Comparison of ENCODE assay signal across 19 cellular contexts in genomic region chr16:11211061-11211976, GRCh38. TPM values are rescaled to one million over a fixed set of nuclear protein-coding genes. Genes with fewer than 3 reads are reported as not detected.
DNase-seq lines count a peak whose midpoint lies in the region; TF ChIP-seq lines count a peak whose summit lies in the region.
"Had no signal": no experiment of that assay in that cellular context is flagged by ENCODE, and none has a peak within 500 bp of the region (broad histone marks: within the 10 kb centered on the region; RNA-seq: fewer than 3 reads in every experiment).

No MANE protein-coding gene starts in this region.

- no peaks in the 10 kb centered on the region for H4K20me1 ChIP-seq in H9 (ENCODE audit: control insufficient read depth, insufficient read depth, insufficient read length)

- peaks cover 2% of the 10 kb centered on the region for H3K9me3 ChIP-seq in H9 (ENCODE audit: control insufficient read depth, low read depth, low read length)
- no peaks in the 10 kb centered on the region for H3K9me3 ChIP-seq in SJCRH30 (replicated peaks)
- H3K9me3 ChIP-seq: adrenal gland had no signal

- no peak overlapping the region for H2BK120ac ChIP-seq in H9 (ENCODE audit: low read depth, low read length, poor library complexity, severe bottlenecking)

- no peak overlapping the region for H3T11ph ChIP-seq in H9 (ENCODE audit: low read length)

- H3K23ac ChIP-seq in H9 (ENCODE audit: insufficient read length, low read depth, low read length): no peak overlapping the region

- TF ChIP-seq CTCF in H9 (conservative IDR thresholded peaks at IDR 0.05): peak; percentile 20; the same call in 2 of the 3 replicates
- TF ChIP-seq CTCF in brain microvascular endothelial cell (IDR thresholded peaks at IDR 0.05; ENCODE audit: low read depth, low read length, missing control alignments): peak; percentile 29
- no peak for TF ChIP-seq CTCF in nephron (IDR thresholded peaks at IDR 0.05; ENCODE audit: unreplicated experiment in 3 of 3)

- no peak overlapping the region for H2BK5ac ChIP-seq in H9 (ENCODE audit: insufficient read length, low read length)

- H3K56ac ChIP-seq in H9 (ENCODE audit: insufficient read length, low read depth, low read length): no peak overlapping the region

- no peak overlapping the region for H3K4me2 ChIP-seq in H9 (ENCODE audit: insufficient read depth, insufficient read length, low read length)

- no peaks in the 10 kb centered on the region for H3K79me2 ChIP-seq in H9 (ENCODE audit: insufficient read depth, low read length)

- H3K4me3 Mint-ChIP-seq in T-helper 2 cell treated with Interferon-gamma antibody and Interleukin-4, amounts not matched to agents 5 μg/mL and 100 μg/mL, for 36 hours: no peak overlapping the region
- H3K4me3 Mint-ChIP-seq in H9 (no peak overlapping the region), nephron (peak overlapping the region in 2 of 3 experiments; percentile 32 to 36)

- DNase-seq in T-helper 2 cell treated with Interferon-gamma antibody and Interleukin-4, amounts not matched to agents 5 μg/mL and 100 μg/mL, for 36 hours (ENCODE audit: low spot score): no peak
- DNase-seq in T-helper 2 cell: no peak
- DNase-seq in H9: peak; percentile 61
- no peak for DNase-seq in brain microvascular endothelial cell
- no peak for DNase-seq in NAMALWA (ENCODE audit: low spot score)
- DNase-seq in RKO (ENCODE audit: low spot score): no peak
- no peak for DNase-seq in SJCRH30
- DNase-seq: activated CD4-positive, CD25-positive, alpha-beta regulatory T cell; activated effector memory CD4-positive, alpha-beta T cell treated with Interleukin-2 at 50 U/mL for 16 hours; adrenal gland; C1 segment of cervical spinal cord; dorsolateral prefrontal cortex; KBM-7; NCI-H2081 had no signal

- H3K79me1 ChIP-seq in H9 (ENCODE audit: insufficient read depth, low read depth, low read length, poor library complexity, severe bottlenecking): no peaks in the 10 kb centered on the region

- H3K4me1 Mint-ChIP-seq in T-helper 2 cell treated with Interferon-gamma antibody and Interleukin-4, amounts not matched to agents 5 μg/mL and 100 μg/mL, for 36 hours (ENCODE audit: low read depth): peaks cover 11% of the 10 kb centered on the region
- H3K4me1 Mint-ChIP-seq in H9 (no peaks in the 10 kb centered on the region), nephron (peaks cover 20% of the 10 kb centered on the region)

- no peak overlapping the region for H3K4ac ChIP-seq in H9 (ENCODE audit: low read depth, low read length)

- H4K8ac ChIP-seq in H9 (replicated peaks; ENCODE audit: insufficient read length, low read depth, low read length): no peak overlapping the region

- H3K27ac ChIP-seq in H9 (ENCODE audit: insufficient read length, low read depth, low read length) (no peak overlapping the region), brain microvascular endothelial cell (no peak overlapping the region), SJCRH30 (no peak overlapping the region)
- H3K27ac ChIP-seq: adrenal gland, dorsolateral prefrontal cortex had no signal

- no peak overlapping the region for H2AFZ ChIP-seq in H9 (ENCODE audit: low read length)

- no peak overlapping the region for H2AK5ac ChIP-seq in H9 (ENCODE audit: insufficient read length, low read length)

- H3K27me3 ChIP-seq in H9 (ENCODE audit: insufficient read depth, low read length) (no peaks in the 10 kb centered on the region), brain microvascular endothelial cell (replicated peaks) (no peaks in the 10 kb centered on the region), SJCRH30 (no peaks in the 10 kb centered on the region)
- H3K27me3 ChIP-seq: adrenal gland had no signal

- H3K4me1 ChIP-seq in H9 (ENCODE audit: insufficient read depth, low read length) (no peaks in the 10 kb centered on the region), SJCRH30 (peaks cover 11% of the 10 kb centered on the region)
- H3K4me1 ChIP-seq: adrenal gland had no signal

- H3K23me2 ChIP-seq in H9 (ENCODE audit: insufficient read length, low read depth, low read length, poor library complexity, severe bottlenecking): no peaks in the 10 kb centered on the region

- no peak overlapping the region for H2BK20ac ChIP-seq in H9 (ENCODE audit: low read depth, low read length, poor library complexity, severe bottlenecking)

- peaks cover 8% of the 10 kb centered on the region for H3K9me3 Mint-ChIP-seq in T-helper 2 cell treated with Interferon-gamma antibody and Interleukin-4, amounts not matched to agents 5 μg/mL and 100 μg/mL, for 36 hours
- peaks cover 7% of the 10 kb centered on the region in 2 experiments for H3K9me3 Mint-ChIP-seq in H9
- peaks cover 6% of the 10 kb centered on the region for H3K9me3 Mint-ChIP-seq in nephron

- no peak overlapping the region for H3K9ac ChIP-seq in H9 (ENCODE audit: extremely low read depth, insufficient read length, low read length)

- in situ Hi-C loops in brain microvascular endothelial cell (cut with HindIII; ENCODE audit: low pct_ligation_motif_present, low sequenced_read_pairs): no loop called here

- H3K36me3 ChIP-seq in brain microvascular endothelial cell (replicated peaks): no peaks in the 10 kb centered on the region
- no peaks in the 10 kb centered on the region for H3K36me3 ChIP-seq in SJCRH30
- H3K36me3 ChIP-seq: adrenal gland had no signal

- no peak overlapping the region for H3K18ac ChIP-seq in H9 (ENCODE audit: insufficient read length, low read depth, low read length)

- no peak overlapping the region for H4K91ac ChIP-seq in H9 (ENCODE audit: insufficient read length, low read depth, low read length)

- peak overlapping the region; percentile 65 for H3K27ac Mint-ChIP-seq in T-helper 2 cell treated with Interferon-gamma antibody and Interleukin-4, amounts not matched to agents 5 μg/mL and 100 μg/mL, for 36 hours
- H3K27ac Mint-ChIP-seq in H9 (peak overlapping the region in 1 of 3 experiments; percentile 82; a peak in 1 of 7 replicates), nephron (peak overlapping the region; percentile 63 to 94 (median 81))

- WGBS in H9 (ENCODE audit: extremely low coverage, insufficient read length, low lambda C conversion rate): no CpG with 5 or more reads among the region's 16 CpGs

- H3K27me3 Mint-ChIP-seq in T-helper 2 cell treated with Interferon-gamma antibody and Interleukin-4, amounts not matched to agents 5 μg/mL and 100 μg/mL, for 36 hours (ENCODE audit: low read depth): no peaks in the 10 kb centered on the region
- peaks cover 2% of the 10 kb centered on the region for H3K27me3 Mint-ChIP-seq in H9 (ENCODE audit: low read depth)
- H3K27me3 Mint-ChIP-seq in nephron (ENCODE audit: low read depth): peaks cover 3% of the 10 kb centered on the region

- no peak overlapping the region for H2BK15ac ChIP-seq in H9 (ENCODE audit: low read depth, low read length)

- no peak overlapping the region for H4K5ac ChIP-seq in H9 (ENCODE audit: insufficient read length, low read depth, low read length)

- H2BK12ac ChIP-seq in H9 (ENCODE audit: insufficient read length, low read depth, low read length): no peak overlapping the region

- no peak overlapping the region for H3K14ac ChIP-seq in H9 (ENCODE audit: insufficient read depth, low read length)

- H3K4me3 ChIP-seq in brain microvascular endothelial cell (ENCODE audit: low read depth, low read length): no peak overlapping the region
- H3K4me3 ChIP-seq in SJCRH30: no peak overlapping the region
- H3K4me3 ChIP-seq: adrenal gland, dorsolateral prefrontal cortex had no signal

- peaks cover 6% of the 10 kb centered on the region for H3K36me3 Mint-ChIP-seq in T-helper 2 cell treated with Interferon-gamma antibody and Interleukin-4, amounts not matched to agents 5 μg/mL and 100 μg/mL, for 36 hours (ENCODE audit: low read depth)
- H3K36me3 Mint-ChIP-seq in H9 (ENCODE audit: insufficient read depth in 1 of 3, low read depth in 3 of 3) (peaks cover 0 to 7% (median 3%) of the 10 kb centered on the region in 3 experiments; a peak in 5 of 7 replicates), nephron (ENCODE audit: low read depth) (no peaks in the 10 kb centered on the region)

RNA-seq across cellular contexts. Expression of gene SOCS1, which starts 44.7 kb away (rescaled TPM):
- 11.0 and 11.5 TPM in 2 replicates for total RNA-seq in H9 (2021)
- total RNA-seq in SJCRH30 (2014; rRNA removed; shearing (Covaris generic)): 1.4 and 1.8 TPM in 2 replicates

RNA-seq across cellular contexts. Expression of gene TNP2, which starts 57.8 kb away (rescaled TPM):
- total RNA-seq in H9 (2021): not detected in 2 replicates
- total RNA-seq in SJCRH30 (2014; rRNA removed; shearing (Covaris generic)): not detected in 2 replicates
- total RNA-seq: adrenal gland, dorsolateral prefrontal cortex, epithelial cell of proximal tubule, mesenteric fat pad, NCI-H460, temporal lobe had no signal

Comparison
In these comparisons a context has a peak if more than half of its experiments do, and no peak if none do; other contexts are left out.
1. H3K4me3 Mint-ChIP-seq: peak in nephron (2 of 3); none in T-helper 2 cell treated with Interferon-gamma antibody and Interleukin-4, amounts not matched to agents 5 μg/mL and 100 μg/mL, for 36 hours (single experiment) and H9 (0 of 2).
2. CTCF ChIP-seq: peak in H9 (single experiment) and brain microvascular endothelial cell (single experiment); none in nephron (0 of 3).